ENCODE assay signal across 1 cellular context in genomic region chr14:72925815-72926291, GRCh38.
TF ChIP-seq lines count a peak whose summit lies in the region.

No MANE protein-coding gene starts in this region.

TF ChIP-seq in K562, 482 proteins besides CTCF, POLR2A, EP300 and RAD21 (continued from another document):
- TF ChIP-seq TSC22D4 (tag; IDR thresholded peaks at IDR 0.05) = no peak
- 0 out of 2 replicates have a peak, but pooled peaks have one; percentile 43 for TF ChIP-seq POLR2G (IDR thresholded peaks at IDR 0.05; ENCODE audit: low read depth, low read length)
- TF ChIP-seq CXXC5 (CRISPR knock-in tag; IDR thresholded peaks at IDR 0.05) = peak; percentile 44
- 0 out of 2 replicates have a peak, but pooled peaks have one; percentile 33 for TF ChIP-seq ZNF511 (CRISPR knock-in tag; IDR thresholded peaks at IDR 0.05)
- TF ChIP-seq BRD4 (IDR thresholded peaks at IDR 0.05) = 0 out of 2 replicates have a peak, but pooled peaks have one; percentile 20
- TF ChIP-seq NFATC3 (IDR thresholded peaks at IDR 0.05) = no peak
TF ChIP-seq in K562: peak in this region for 27.
